Comparison of ENCODE assay signal across 15 cellular contexts in genomic region chr1:27444632-27445031, GRCh38. TPM values are rescaled to one million over a fixed set of nuclear protein-coding genes. Genes with fewer than 3 reads are reported as not detected.
DNase-seq lines count a peak whose midpoint lies in the region; ATAC-seq and TF ChIP-seq lines count a peak whose summit lies in the region.
"Had no signal": no experiment of that assay in that cellular context is flagged by ENCODE, and none has a peak within 500 bp of the region (broad histone marks: within the 10 kb centered on the region; RNA-seq: fewer than 3 reads in every experiment).

No MANE protein-coding gene starts in this region.

- intact Hi-C loops in CD4-positive, alpha-beta T cell (cut with DNase I, micrococcal nuclease), result loop anchor here in 1 of 2 experiments (2.0 kb wide), 1 partner anchor 14 kb away; no protein-coding TSS in a partner anchor
- intact Hi-C loops in activated CD8-positive, alpha-beta T cell treated with anti-CD3 and anti-CD28 coated beads for 36 hours (cut with micrococcal nuclease), result loop anchor here (5.0 kb wide), 1 partner anchor 83 kb away; no protein-coding TSS in a partner anchor

- DNase-seq in CD4-positive, alpha-beta T cell, result no peak
- DNase-seq in GM12865 (ENCODE audit: low read depth) (no peak), mesothelial cell of epicardium (ENCODE audit: low spot score in 2 of 2, unreplicated experiment in 2 of 2) (no peak), GM20000 (ENCODE audit: low spot score) (no peak)
- no peak for DNase-seq in activated CD8-positive, alpha-beta T cell treated with anti-CD3 and anti-CD28 coated beads for 36 hours
- DNase-seq in central memory CD4-positive, alpha-beta T cell, result no peak
- no peak for DNase-seq in effector memory CD4-positive, alpha-beta T cell
- DNase-seq: DMS53; islet precursor cell; NCI-H1105 treated with DMSO at 0.1 percent for 48 hours; NCI-H345; stimulated activated naive CD4-positive, alpha-beta T cell had no signal

- no peak overlapping the region for H3K27ac ChIP-seq in CD4-positive, alpha-beta T cell (ENCODE audit: low read depth, low read length)
- no peak overlapping the region for H3K27ac ChIP-seq in effector memory CD4-positive, alpha-beta T cell (ENCODE audit: insufficient read depth, low read length, poor library complexity, severe bottlenecking)
- H3K27ac ChIP-seq: VCaP had no signal

- peak overlapping the region; percentile 36; the same call in 1 of the 2 replicates for H3K4me3 ChIP-seq in GM12865 (ENCODE audit: low read depth, low read length)
- H3K4me3 ChIP-seq in effector memory CD4-positive, alpha-beta T cell (ENCODE audit: insufficient read depth, low read depth, low read length, poor library complexity, severe bottlenecking), result no peak overlapping the region
- H3K4me3 ChIP-seq: esophagus muscularis mucosa had no signal

- TF ChIP-seq CTCF in CD4-positive, alpha-beta T cell (IDR thresholded peaks at IDR 0.05), result no peak
- TF ChIP-seq CTCF in GM12865 (IDR thresholded peaks at IDR 0.05; ENCODE audit: insufficient read depth, low read depth, low read length, missing control alignments), result no peak
- no peak for TF ChIP-seq CTCF in activated CD8-positive, alpha-beta T cell treated with anti-CD3 and anti-CD28 coated beads for 36 hours (IDR thresholded peaks at IDR 0.05)
- TF ChIP-seq CTCF in mesothelial cell of epicardium (IDR thresholded peaks at IDR 0.05; ENCODE audit: unreplicated experiment), result no peak
- TF ChIP-seq CTCF in GM20000 (IDR thresholded peaks at IDR 0.05; ENCODE audit: extremely low read depth, missing control alignments), result no peak

- H3K4me1 Mint-ChIP-seq in CD4-positive, alpha-beta T cell (ENCODE audit: low read depth), result peaks cover 53% of the 10 kb centered on the region
- peaks cover 53% of the 10 kb centered on the region for H3K4me1 Mint-ChIP-seq in activated CD8-positive, alpha-beta T cell treated with anti-CD3 and anti-CD28 coated beads for 36 hours (ENCODE audit: low read depth)
- H3K4me1 Mint-ChIP-seq in mesothelial cell of epicardium, result peaks cover 28% of the 10 kb centered on the region

- peaks cover 63% of the 10 kb centered on the region for H3K36me3 Mint-ChIP-seq in CD4-positive, alpha-beta T cell (ENCODE audit: low read depth)
- H3K36me3 Mint-ChIP-seq in activated CD8-positive, alpha-beta T cell treated with anti-CD3 and anti-CD28 coated beads for 36 hours (ENCODE audit: low read depth), result peaks cover 27% of the 10 kb centered on the region
- H3K36me3 Mint-ChIP-seq in mesothelial cell of epicardium, result peaks cover 14% of the 10 kb centered on the region

- CTCF ChIA-PET in CD4-positive, alpha-beta T cell (lab: Charles Lee), result interaction anchor here (1.1 kb wide), 2 partner anchors 8 to 17 kb away, joined by 3 read pairs; no protein-coding TSS in a partner anchor
- CTCF ChIA-PET in activated CD8-positive, alpha-beta T cell treated with anti-CD3 and anti-CD28 coated beads for 36 hours (lab: Charles Lee), result interaction anchor here (1.2 to 3.3 kb wide), 3 partner anchors 8 to 41 kb away, joined by 3 to 11 read pairs (median 4); no protein-coding TSS in a partner anchor

- H3K4me3 Mint-ChIP-seq in CD4-positive, alpha-beta T cell, result no peak overlapping the region
- peak overlapping the region; percentile 66 for H3K4me3 Mint-ChIP-seq in activated CD8-positive, alpha-beta T cell treated with anti-CD3 and anti-CD28 coated beads for 36 hours
- H3K4me3 Mint-ChIP-seq in mesothelial cell of epicardium, result no peak overlapping the region

- H3K27me3 ChIP-seq in CD4-positive, alpha-beta T cell (ENCODE audit: control insufficient read depth, insufficient read depth, low read length), result no peaks in the 10 kb centered on the region
- no peaks in the 10 kb centered on the region for H3K27me3 ChIP-seq in effector memory CD4-positive, alpha-beta T cell (replicated peaks; ENCODE audit: control insufficient read depth, insufficient read depth, low read length, poor library complexity, severe bottlenecking)
- H3K27me3 ChIP-seq: esophagus muscularis mucosa had no signal

- POLR2A ChIA-PET in CD4-positive, alpha-beta T cell (lab: Charles Lee), result interaction anchor here (1.4 kb wide), 1 partner anchor 11 kb away, joined by 5 read pairs; no protein-coding TSS in a partner anchor
- POLR2A ChIA-PET in activated CD8-positive, alpha-beta T cell treated with anti-CD3 and anti-CD28 coated beads for 36 hours (lab: Charles Lee), result interaction anchor here (1.0 to 1.1 kb wide), 2 partner anchors 45 to 77 kb away, joined by 3 to 4 read pairs; partner anchors contain the start of gene WASF2

- H3K27me3 Mint-ChIP-seq in CD4-positive, alpha-beta T cell, result no peaks in the 10 kb centered on the region
- H3K27me3 Mint-ChIP-seq in activated CD8-positive, alpha-beta T cell treated with anti-CD3 and anti-CD28 coated beads for 36 hours, result no peaks in the 10 kb centered on the region
- no peaks in the 10 kb centered on the region for H3K27me3 Mint-ChIP-seq in mesothelial cell of epicardium (ENCODE audit: low read depth)

- H3K9me3 ChIP-seq in CD4-positive, alpha-beta T cell (ENCODE audit: control insufficient read depth, low read length), result no peaks in the 10 kb centered on the region
- no peaks in the 10 kb centered on the region for H3K9me3 ChIP-seq in effector memory CD4-positive, alpha-beta T cell (ENCODE audit: control insufficient read depth, low read length)
- H3K9me3 ChIP-seq: esophagus muscularis mucosa had no signal

- H3K9me3 Mint-ChIP-seq in CD4-positive, alpha-beta T cell, result no peaks in the 10 kb centered on the region
- H3K9me3 Mint-ChIP-seq in activated CD8-positive, alpha-beta T cell treated with anti-CD3 and anti-CD28 coated beads for 36 hours, result no peaks in the 10 kb centered on the region
- H3K9me3 Mint-ChIP-seq in mesothelial cell of epicardium, result no peaks in the 10 kb centered on the region

- peak overlapping the region; percentile 91 for H3K27ac Mint-ChIP-seq in CD4-positive, alpha-beta T cell
- H3K27ac Mint-ChIP-seq in activated CD8-positive, alpha-beta T cell treated with anti-CD3 and anti-CD28 coated beads for 36 hours, result peak overlapping the region; percentile 97
- H3K27ac Mint-ChIP-seq in mesothelial cell of epicardium, result peak overlapping the region; percentile 25

- no peaks in the 10 kb centered on the region for H3K36me3 ChIP-seq in effector memory CD4-positive, alpha-beta T cell (ENCODE audit: control insufficient read depth, insufficient read depth, low read length)

- peaks cover 15% of the 10 kb centered on the region for H3K4me1 ChIP-seq in effector memory CD4-positive, alpha-beta T cell (ENCODE audit: control insufficient read depth, insufficient read depth, low read length, poor library complexity, severe bottlenecking)

- ATAC-seq in CD4-positive, alpha-beta T cell (ENCODE audit: poor library complexity), result no peak
- no peak for ATAC-seq in activated CD8-positive, alpha-beta T cell treated with anti-CD3 and anti-CD28 coated beads for 36 hours
- ATAC-seq in GM18517 (IDR thresholded peaks at IDR 0.05; ENCODE audit: unreplicated experiment), result no peak

RNA-seq across cellular contexts. Expression of gene WASF2, which starts 45.3 kb away (rescaled TPM):
- 100 to 1,000 TPM; 119 to 121 TPM for total RNA-seq in CD4-positive, alpha-beta T cell
- 100 to 1,000 TPM; 108 to 111 TPM for total RNA-seq in activated CD8-positive, alpha-beta T cell treated with anti-CD3 and anti-CD28 coated beads for 36 hours
- total RNA-seq in mesothelial cell of epicardium, result 97.8 to 102 TPM (median 99.3 TPM) in 3 replicates

RNA-seq across cellular contexts. Expression of gene GPR3, which starts 52.2 kb away (rescaled TPM):
- total RNA-seq in CD4-positive, alpha-beta T cell, result under 1 TPM; 0.14 to 0.19 TPM
- 1 to 10 TPM; 1.1 to 1.7 TPM for total RNA-seq in activated CD8-positive, alpha-beta T cell treated with anti-CD3 and anti-CD28 coated beads for 36 hours
- total RNA-seq in mesothelial cell of epicardium, result 1.7 to 2.3 TPM (median 1.7 TPM) in 3 replicates

Comparison
In these comparisons a context has a peak if more than half of its experiments do, and no peak if none do; other contexts are left out.
1. H3K27ac Mint-ChIP-seq: peak in every context shown above with its lines; median percentile 97 in activated CD8-positive, alpha-beta T cell treated with anti-CD3 and anti-CD28 coated beads for 36 hours; 91 in CD4-positive, alpha-beta T cell; 25 in mesothelial cell of epicardium.